In genomic region chr18:63192885-63193349, GRCh38 we compare ENCODE assay signal across 8 cellular contexts.
DNase-seq lines count a peak whose midpoint lies in the region; ATAC-seq and TF ChIP-seq lines count a peak whose summit lies in the region.

No MANE protein-coding gene starts in this region.

- DNase-seq in Karpas-422 = no peak
- no peak for DNase-seq in left ventricle myocardium inferior
- no peak for DNase-seq in foreskin keratinocyte
- DNase-seq in smooth muscle cell (lab: John Stamatoyannopoulos, UW; ENCODE audit: unreplicated experiment) = no peak
- no peak for DNase-seq in iPS-NIHi7 (ENCODE audit: extremely low spot score)
- no peak for DNase-seq in NCI-H2081 (lab: John Stamatoyannopoulos, UW)

- H3K9me3 ChIP-seq in Karpas-422 (ENCODE audit: low read length) = no peaks in the 10 kb centered on the region
- H3K9me3 ChIP-seq in left ventricle myocardium inferior (replicated peaks) = peaks cover 4% of the 10 kb centered on the region
- H3K9me3 ChIP-seq in smooth muscle cell (replicated peaks; ENCODE audit: low read depth) = no peaks in the 10 kb centered on the region

- no peaks in the 10 kb centered on the region for H3F3A ChIP-seq in smooth muscle cell (ENCODE audit: low read depth)

- H3K4me1 ChIP-seq in Karpas-422 (ENCODE audit: low read length) (peaks cover 48% of the 10 kb centered on the region), left ventricle myocardium inferior (peaks cover 34% of the 10 kb centered on the region), foreskin keratinocyte (no peaks in the 10 kb centered on the region), smooth muscle cell (ENCODE audit: low read depth) (no peaks in the 10 kb centered on the region)

- H3K4me2 ChIP-seq in Karpas-422 (ENCODE audit: low read depth, low read length, poor library complexity, severe bottlenecking) (no peak overlapping the region), smooth muscle cell (no peak overlapping the region)

- no peaks in the 10 kb centered on the region for H3K27me3 ChIP-seq in Karpas-422 (ENCODE audit: low read length)
- no peaks in the 10 kb centered on the region for H3K27me3 ChIP-seq in left ventricle myocardium inferior (ENCODE audit: low read depth)
- no peaks in the 10 kb centered on the region for H3K27me3 ChIP-seq in foreskin keratinocyte
- peaks cover 48% of the 10 kb centered on the region for H3K27me3 ChIP-seq in smooth muscle cell (ENCODE audit: low read depth)

- intact Hi-C loops in left ventricle myocardium inferior (cut with micrococcal nuclease) = no loop called here

- H3K79me2 ChIP-seq in Karpas-422 (ENCODE audit: low read length) (peaks cover 88% of the 10 kb centered on the region), smooth muscle cell (ENCODE audit: low read depth) (no peaks in the 10 kb centered on the region)

- no peak overlapping the region for H2AFZ ChIP-seq in Karpas-422 (ENCODE audit: low read length)
- no peak overlapping the region for H2AFZ ChIP-seq in smooth muscle cell (ENCODE audit: low read depth)

- no peaks in the 10 kb centered on the region for H3K9me2 ChIP-seq in Karpas-422 (replicated peaks; ENCODE audit: insufficient read depth, low read length)

- no peaks in the 10 kb centered on the region for H4K20me1 ChIP-seq in Karpas-422 (ENCODE audit: insufficient read depth, low read depth, low read length)
- no peaks in the 10 kb centered on the region for H4K20me1 ChIP-seq in smooth muscle cell (ENCODE audit: low read depth)

- H3K36me3 ChIP-seq in Karpas-422 (ENCODE audit: insufficient read depth, low read length) (no peaks in the 10 kb centered on the region), left ventricle myocardium inferior (no peaks in the 10 kb centered on the region), smooth muscle cell (ENCODE audit: low read depth) (no peaks in the 10 kb centered on the region)

- peak overlapping the region; percentile 6; the same call in 1 of the 2 replicates for H3K27ac ChIP-seq in Karpas-422 (ENCODE audit: low read length)
- H3K27ac ChIP-seq in left ventricle myocardium inferior (replicated peaks) = peak overlapping the region; percentile 74
- H3K27ac ChIP-seq in foreskin keratinocyte = no peak overlapping the region
- H3K27ac ChIP-seq in smooth muscle cell (ENCODE audit: low read depth) = no peak overlapping the region

- WGBS in smooth muscle cell (ENCODE audit: low lambda C conversion rate) = 76% methylated on average over 3 of the region's 3 CpGs

- H3K4me3 ChIP-seq in Karpas-422 (ENCODE audit: low read length) = no peak overlapping the region
- no peak overlapping the region for H3K4me3 ChIP-seq in left ventricle myocardium inferior
- H3K4me3 ChIP-seq in smooth muscle cell = no peak overlapping the region

- ATAC-seq in GM18511 (IDR thresholded peaks at IDR 0.05; ENCODE audit: unreplicated experiment) (peak; percentile 76), GM21576 (IDR thresholded peaks at IDR 0.05; ENCODE audit: unreplicated experiment) (peak; percentile 40), foreskin keratinocyte (no peak)

- TF ChIP-seq CTCF in left ventricle myocardium inferior (IDR thresholded peaks at IDR 0.05; ENCODE audit: borderline replicate concordance) (no peak), foreskin keratinocyte (conservative IDR thresholded peaks at IDR 0.05) (no peak), smooth muscle cell (IDR thresholded peaks at IDR 0.05; ENCODE audit: borderline replicate concordance, insufficient read depth, poor library complexity, severe bottlenecking) (no peak)

- no peak overlapping the region for H3K9ac ChIP-seq in Karpas-422 (ENCODE audit: low read length)
- H3K9ac ChIP-seq in smooth muscle cell (ENCODE audit: low read depth) = no peak overlapping the region

Comparison
In these comparisons a context has a peak if more than half of its experiments do, and no peak if none do; other contexts are left out.
1. H3K27ac ChIP-seq: peak in Karpas-422 (single experiment) and left ventricle myocardium inferior (single experiment); none in foreskin keratinocyte (single experiment) and smooth muscle cell (single experiment).